In the genomic region with DNA sequence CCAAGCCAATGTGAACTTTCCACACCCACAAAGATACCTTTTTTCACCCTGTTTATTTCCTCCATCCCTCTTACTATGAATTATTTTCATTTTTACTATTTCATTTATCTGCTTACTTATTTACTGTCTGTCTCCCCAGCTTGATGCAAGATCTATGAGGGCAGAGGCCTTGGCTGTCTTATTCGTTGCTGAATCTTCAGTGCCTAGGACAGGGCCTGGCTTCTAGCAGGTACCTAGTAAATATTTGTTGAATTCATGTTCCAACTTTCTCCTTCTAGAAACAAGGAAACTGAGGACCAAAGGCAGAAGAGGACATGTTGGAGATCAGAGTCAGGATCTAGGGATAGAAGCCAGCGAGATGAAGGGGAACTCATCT, we compare ENCODE assay signal across 1 cellular context.
A peak's percentile ranks its signal among the peaks of the same experiment; 100 is the strongest.
TF ChIP-seq lines count a peak whose summit lies in the region.

No MANE protein-coding gene starts in this region.

TF ChIP-seq in K562, 482 proteins besides CTCF, POLR2A, EP300 and RAD21:
- peak; percentile 37; the same call in 1 of the 2 replicates for TF ChIP-seq SMARCE1 (IDR thresholded peaks at IDR 0.05)
- TF ChIP-seq, protein P1, sequence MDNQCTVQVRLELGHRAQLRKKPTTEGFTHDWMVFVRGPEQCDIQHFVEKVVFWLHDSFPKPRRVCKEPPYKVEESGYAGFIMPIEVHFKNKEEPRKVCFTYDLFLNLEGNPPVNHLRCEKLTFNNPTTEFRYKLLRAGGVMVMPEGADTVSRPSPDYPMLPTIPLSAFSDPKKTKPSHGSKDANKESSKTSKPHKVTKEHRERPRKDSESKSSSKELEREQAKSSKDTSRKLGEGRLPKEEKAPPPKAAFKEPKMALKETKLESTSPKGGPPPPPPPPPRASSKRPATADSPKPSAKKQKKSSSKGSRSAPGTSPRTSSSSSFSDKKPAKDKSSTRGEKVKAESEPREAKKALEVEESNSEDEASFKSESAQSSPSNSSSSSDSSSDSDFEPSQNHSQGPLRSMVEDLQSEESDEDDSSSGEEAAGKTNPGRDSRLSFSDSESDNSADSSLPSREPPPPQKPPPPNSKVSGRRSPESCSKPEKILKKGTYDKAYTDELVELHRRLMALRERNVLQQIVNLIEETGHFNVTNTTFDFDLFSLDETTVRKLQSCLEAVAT (IDR thresholded peaks at IDR 0.05) = 0 out of 4 replicates have a peak, but pooled peaks of 1 of the 2 experiments have one; percentile 32
- 0 out of 2 replicates have a peak, but pooled peaks have one; percentile 10 for TF ChIP-seq PHB2 (IDR thresholded peaks at IDR 0.05; ENCODE audit: low read depth)
- peak in 1 of 2 experiments; percentile 45; a peak in 1 of 4 replicates for TF ChIP-seq CSDE1 (IDR thresholded peaks at IDR 0.05)
- TF ChIP-seq CBFB (CRISPR knock-in tag; IDR thresholded peaks at IDR 0.05) = no peak
- TF ChIP-seq TARDBP (IDR thresholded peaks at IDR 0.05) = 0 out of 2 replicates have a peak, but pooled peaks have one; percentile 15
- no peak for TF ChIP-seq CHD4 (IDR thresholded peaks at IDR 0.05; ENCODE audit: insufficient read depth, insufficient replicate concordance, low read depth, low read length, poor library complexity, severe bottlenecking)
- TF ChIP-seq, protein P2, sequence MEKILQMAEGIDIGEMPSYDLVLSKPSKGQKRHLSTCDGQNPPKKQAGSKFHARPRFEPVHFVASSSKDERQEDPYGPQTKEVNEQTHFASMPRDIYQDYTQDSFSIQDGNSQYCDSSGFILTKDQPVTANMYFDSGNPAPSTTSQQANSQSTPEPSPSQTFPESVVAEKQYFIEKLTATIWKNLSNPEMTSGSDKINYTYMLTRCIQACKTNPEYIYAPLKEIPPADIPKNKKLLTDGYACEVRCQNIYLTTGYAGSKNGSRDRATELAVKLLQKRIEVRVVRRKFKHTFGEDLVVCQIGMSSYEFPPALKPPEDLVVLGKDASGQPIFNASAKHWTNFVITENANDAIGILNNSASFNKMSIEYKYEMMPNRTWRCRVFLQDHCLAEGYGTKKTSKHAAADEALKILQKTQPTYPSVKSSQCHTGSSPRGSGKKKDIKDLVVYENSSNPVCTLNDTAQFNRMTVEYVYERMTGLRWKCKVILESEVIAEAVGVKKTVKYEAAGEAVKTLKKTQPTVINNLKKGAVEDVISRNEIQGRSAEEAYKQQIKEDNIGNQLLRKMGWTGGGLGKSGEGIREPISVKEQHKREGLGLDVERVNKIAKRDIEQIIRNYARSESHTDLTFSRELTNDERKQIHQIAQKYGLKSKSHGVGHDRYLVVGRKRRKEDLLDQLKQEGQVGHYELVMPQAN (IDR thresholded peaks at IDR 0.05; ENCODE audit: borderline replicate concordance) = 0 out of 2 replicates have a peak, but pooled peaks have one; percentile 25
- TF ChIP-seq ETV1 (tag; conservative IDR thresholded peaks at IDR 0.05; ENCODE audit: low read depth) = peak; percentile 31; the same call in 1 of the 2 replicates
- TF ChIP-seq ASH1L (IDR thresholded peaks at IDR 0.05; ENCODE audit: borderline replicate concordance, low read depth, partially characterized antibody) = peak; percentile 35
- TF ChIP-seq ARNT (IDR thresholded peaks at IDR 0.05) = peak in 1 of 2 experiments; percentile 62; a peak in 2 of 4 replicates
- peak; percentile 45; the same call in 1 of the 2 replicates for TF ChIP-seq HMG20A (CRISPR knock-in tag; conservative IDR thresholded peaks at IDR 0.05)
- no peak; the same call in 1 of the 2 replicates for TF ChIP-seq SMARCA5 (IDR thresholded peaks at IDR 0.05)
- TF ChIP-seq, protein P3, sequence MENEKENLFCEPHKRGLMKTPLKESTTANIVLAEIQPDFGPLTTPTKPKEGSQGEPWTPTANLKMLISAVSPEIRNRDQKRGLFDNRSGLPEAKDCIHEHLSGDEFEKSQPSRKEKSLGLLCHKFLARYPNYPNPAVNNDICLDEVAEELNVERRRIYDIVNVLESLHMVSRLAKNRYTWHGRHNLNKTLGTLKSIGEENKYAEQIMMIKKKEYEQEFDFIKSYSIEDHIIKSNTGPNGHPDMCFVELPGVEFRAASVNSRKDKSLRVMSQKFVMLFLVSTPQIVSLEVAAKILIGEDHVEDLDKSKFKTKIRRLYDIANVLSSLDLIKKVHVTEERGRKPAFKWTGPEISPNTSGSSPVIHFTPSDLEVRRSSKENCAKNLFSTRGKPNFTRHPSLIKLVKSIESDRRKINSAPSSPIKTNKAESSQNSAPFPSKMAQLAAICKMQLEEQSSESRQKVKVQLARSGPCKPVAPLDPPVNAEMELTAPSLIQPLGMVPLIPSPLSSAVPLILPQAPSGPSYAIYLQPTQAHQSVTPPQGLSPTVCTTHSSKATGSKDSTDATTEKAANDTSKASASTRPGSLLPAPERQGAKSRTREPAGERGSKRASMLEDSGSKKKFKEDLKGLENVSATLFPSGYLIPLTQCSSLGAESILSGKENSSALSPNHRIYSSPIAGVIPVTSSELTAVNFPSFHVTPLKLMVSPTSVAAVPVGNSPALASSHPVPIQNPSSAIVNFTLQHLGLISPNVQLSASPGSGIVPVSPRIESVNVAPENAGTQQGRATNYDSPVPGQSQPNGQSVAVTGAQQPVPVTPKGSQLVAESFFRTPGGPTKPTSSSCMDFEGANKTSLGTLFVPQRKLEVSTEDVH (IDR thresholded peaks at IDR 0.05; ENCODE audit: low read depth, partially characterized antibody) = peak; percentile 27
- peak; percentile 95 for TF ChIP-seq HDGF (IDR thresholded peaks at IDR 0.05)
- TF ChIP-seq HMGN3 (IDR thresholded peaks at IDR 0.05; ENCODE audit: borderline replicate concordance, extremely low read depth, insufficient read length, low read depth, low read length) = no peak
- TF ChIP-seq TBL1XR1 (IDR thresholded peaks at IDR 0.05; ENCODE audit: low read length in 2 of 2) = 0 out of 4 replicates have a peak, but pooled peaks of 1 of the 2 experiments have one; percentile 24
